ENCODE assay signal across 8 cellular contexts in the genomic region with DNA sequence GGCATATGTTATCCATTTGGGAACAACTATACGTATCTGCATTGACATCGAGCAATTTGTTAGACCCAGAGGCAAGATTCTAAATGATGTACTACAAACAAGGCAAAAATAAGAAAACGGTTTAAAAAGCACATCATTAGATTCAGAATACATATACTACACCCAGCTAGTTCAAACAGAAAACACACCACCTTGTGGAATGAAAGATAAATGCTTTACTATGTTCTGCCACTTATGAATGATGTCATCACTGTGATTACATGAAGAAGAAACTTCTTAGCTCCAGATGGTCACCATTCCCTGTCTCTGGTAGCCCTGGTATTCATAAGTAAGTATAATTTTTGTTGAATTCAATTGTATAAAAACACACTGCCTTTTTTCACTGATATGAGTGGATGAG. TPM values are rescaled to one million over a fixed set of nuclear protein-coding genes. Genes with fewer than 3 reads are reported as not detected.
DNase-seq lines count a peak whose midpoint lies in the region; ATAC-seq and TF ChIP-seq lines count a peak whose summit lies in the region.

No MANE protein-coding gene starts in this region.

- WGBS in smooth muscle cell (ENCODE audit: low lambda C conversion rate): 94% methylated on average over 3 of the region's 3 CpGs

- H4K20me1 ChIP-seq in smooth muscle cell (ENCODE audit: low read depth): no peaks in the 10 kb centered on the region

- no peak overlapping the region for H3K9ac ChIP-seq in smooth muscle cell (ENCODE audit: low read depth)

- H3K79me2 ChIP-seq in smooth muscle cell (ENCODE audit: low read depth): no peaks in the 10 kb centered on the region

- H3K4me3 Mint-ChIP-seq in chondrocyte (ENCODE audit: unreplicated experiment): no peak overlapping the region
- H3K4me3 Mint-ChIP-seq in natural killer cell treated with Interleukin-12 subunit alpha and Interleukin-12 subunit beta and Interleukin-15 and Interleukin-18, amount 100 ng/mL, for 72 hours: no peak overlapping the region

- no peaks in the 10 kb centered on the region for H3K4me1 ChIP-seq in smooth muscle cell (ENCODE audit: low read depth)

- DNase-seq in NCI-H748 (lab: John Stamatoyannopoulos, UW; ENCODE audit: unreplicated experiment) (peak; percentile 54), NCI-H748 treated with DMSO at 0.1 percent for 48 hours (lab: John Stamatoyannopoulos, UW) (no peak), NCI-H2107 treated with DMSO at 0.1 percent for 48 hours (lab: John Stamatoyannopoulos, UW; ENCODE audit: unreplicated experiment) (peak; percentile 21), chondrocyte (ENCODE audit: low spot score) (no peak), smooth muscle cell (lab: John Stamatoyannopoulos, UW; ENCODE audit: unreplicated experiment) (no peak)
- DNase-seq in natural killer cell treated with Interleukin-12 subunit alpha and Interleukin-12 subunit beta and Interleukin-15 and Interleukin-18, amount 100 ng/mL, for 72 hours (ENCODE audit: low spot score): no peak
- no peak for DNase-seq in stimulated activated CD4-positive, alpha-beta T cell treated with anti-CD3 and anti-CD28 coated beads, Interleukin-4, amount 100 ng/mL, for 24 hours

- no peaks in the 10 kb centered on the region for H3K27me3 ChIP-seq in smooth muscle cell (ENCODE audit: low read depth)

- H3K27ac Mint-ChIP-seq in chondrocyte (ENCODE audit: unreplicated experiment): no peak overlapping the region
- no peak overlapping the region for H3K27ac Mint-ChIP-seq in natural killer cell treated with Interleukin-12 subunit alpha and Interleukin-12 subunit beta and Interleukin-15 and Interleukin-18, amount 100 ng/mL, for 72 hours

- H3K4me3 ChIP-seq in smooth muscle cell: no peak overlapping the region

- no peaks in the 10 kb centered on the region for H3K36me3 Mint-ChIP-seq in chondrocyte (ENCODE audit: low read depth)
- no peaks in the 10 kb centered on the region for H3K36me3 Mint-ChIP-seq in natural killer cell treated with Interleukin-12 subunit alpha and Interleukin-12 subunit beta and Interleukin-15 and Interleukin-18, amount 100 ng/mL, for 72 hours

- H3K27ac ChIP-seq in smooth muscle cell (ENCODE audit: low read depth): no peak overlapping the region

- TF ChIP-seq CTCF in chondrocyte (IDR thresholded peaks at IDR 0.05) (peak; percentile 77), smooth muscle cell (IDR thresholded peaks at IDR 0.05; ENCODE audit: borderline replicate concordance, insufficient read depth, poor library complexity, severe bottlenecking) (peak; percentile 47)

- no peak overlapping the region for H2AFZ ChIP-seq in smooth muscle cell (ENCODE audit: low read depth)

- H3K9me3 ChIP-seq in smooth muscle cell (replicated peaks; ENCODE audit: low read depth): no peaks in the 10 kb centered on the region

- H3K4me2 ChIP-seq in smooth muscle cell: no peak overlapping the region

- no peaks in the 10 kb centered on the region for H3K36me3 ChIP-seq in smooth muscle cell (ENCODE audit: low read depth)

- no peaks in the 10 kb centered on the region for H3K9me3 Mint-ChIP-seq in chondrocyte (ENCODE audit: low read depth)
- H3K9me3 Mint-ChIP-seq in natural killer cell treated with Interleukin-12 subunit alpha and Interleukin-12 subunit beta and Interleukin-15 and Interleukin-18, amount 100 ng/mL, for 72 hours: no peaks in the 10 kb centered on the region

- H3F3A ChIP-seq in smooth muscle cell (ENCODE audit: low read depth): no peaks in the 10 kb centered on the region

- H3K4me1 Mint-ChIP-seq in chondrocyte (ENCODE audit: low read depth): no peaks in the 10 kb centered on the region
- no peaks in the 10 kb centered on the region for H3K4me1 Mint-ChIP-seq in natural killer cell treated with Interleukin-12 subunit alpha and Interleukin-12 subunit beta and Interleukin-15 and Interleukin-18, amount 100 ng/mL, for 72 hours (ENCODE audit: low read depth in 2 of 2)

- ATAC-seq in natural killer cell treated with Interleukin-12 subunit alpha and Interleukin-12 subunit beta and Interleukin-15 and Interleukin-18, amount 100 ng/mL, for 72 hours: no peak
- no peak for ATAC-seq in HG02759 (IDR thresholded peaks at IDR 0.05; ENCODE audit: unreplicated experiment)

- H3K27me3 Mint-ChIP-seq in chondrocyte (ENCODE audit: low read depth): peaks cover 3% of the 10 kb centered on the region
- H3K27me3 Mint-ChIP-seq in natural killer cell treated with Interleukin-12 subunit alpha and Interleukin-12 subunit beta and Interleukin-15 and Interleukin-18, amount 100 ng/mL, for 72 hours: peaks cover 21 to 37% of the 10 kb centered on the region in 2 donors

RNA-seq across cellular contexts. Expression of a gene that starts 7.8 kb away (rescaled TPM):
- total RNA-seq in chondrocyte (not detected in 3 replicates), smooth muscle cell (not detected in 2 replicates)
- not detected in 2 replicates for polyA plus RNA-seq in smooth muscle cell
- not detected for total RNA-seq in natural killer cell treated with Interleukin-12 subunit alpha and Interleukin-12 subunit beta and Interleukin-15 and Interleukin-18, amount 100 ng/mL, for 72 hours

Comparison
In these comparisons a context has a peak if more than half of its experiments do, and no peak if none do; other contexts are left out.
1. DNase-seq: peak in NCI-H748 (single experiment) and NCI-H2107 treated with DMSO at 0.1 percent for 48 hours (single experiment); none in NCI-H748 treated with DMSO at 0.1 percent for 48 hours (single experiment), chondrocyte (single experiment), smooth muscle cell (single experiment), natural killer cell treated with Interleukin-12 subunit alpha and Interleukin-12 subunit beta and Interleukin-15 and Interleukin-18, amount 100 ng/mL, for 72 hours (single experiment) and stimulated activated CD4-positive, alpha-beta T cell treated with anti-CD3 and anti-CD28 coated beads, Interleukin-4, amount 100 ng/mL, for 24 hours (single experiment).